1 cellular context compared by ENCODE assay signal in genomic region chr7:38398725-38399321, GRCh38.
TF ChIP-seq lines count a peak whose summit lies in the region.

No MANE protein-coding gene starts in this region.

TF ChIP-seq in H1, 55 proteins besides CTCF, POLR2A, EP300 and RAD21 (continued from another document):
- TF ChIP-seq TAF1 (IDR thresholded peaks at IDR 0.05; ENCODE audit: low read depth, low read length) = no peak
- no peak for TF ChIP-seq SIX5 (IDR thresholded peaks at IDR 0.05; ENCODE audit: low read depth, low read length)
- 0 out of 2 replicates have a peak, but pooled peaks have one; percentile 16 for TF ChIP-seq TEAD4 (IDR thresholded peaks at IDR 0.05; ENCODE audit: low read depth, low read length)
- no peak for TF ChIP-seq CHD1 (IDR thresholded peaks at IDR 0.05; ENCODE audit: low read depth, low read length)
- no peak for TF ChIP-seq BACH1 (IDR thresholded peaks at IDR 0.05; ENCODE audit: low read length)
- no peak for TF ChIP-seq SIN3A (conservative IDR thresholded peaks at IDR 0.05 in 1 of 2, IDR thresholded peaks at IDR 0.05 in 1 of 2; ENCODE audit: low read depth in 1 of 2, low read length in 2 of 2)
- peak; percentile 72 for TF ChIP-seq CREB1 (IDR thresholded peaks at IDR 0.05)
- no peak for TF ChIP-seq KDM1A (IDR thresholded peaks at IDR 0.05; ENCODE audit: borderline replicate concordance, low read length)
- TF ChIP-seq KDM4A (IDR thresholded peaks at IDR 0.05; ENCODE audit: low read depth, low read length, severe bottlenecking) = no peak
- no peak for TF ChIP-seq RBBP5 (IDR thresholded peaks at IDR 0.05; ENCODE audit: borderline replicate concordance, low read depth, low read length)
- TF ChIP-seq PHF8 (conservative IDR thresholded peaks at IDR 0.05; ENCODE audit: low read depth, low read length) = no peak
